Comparison of ENCODE assay signal across 23 cellular contexts in the genomic region with DNA sequence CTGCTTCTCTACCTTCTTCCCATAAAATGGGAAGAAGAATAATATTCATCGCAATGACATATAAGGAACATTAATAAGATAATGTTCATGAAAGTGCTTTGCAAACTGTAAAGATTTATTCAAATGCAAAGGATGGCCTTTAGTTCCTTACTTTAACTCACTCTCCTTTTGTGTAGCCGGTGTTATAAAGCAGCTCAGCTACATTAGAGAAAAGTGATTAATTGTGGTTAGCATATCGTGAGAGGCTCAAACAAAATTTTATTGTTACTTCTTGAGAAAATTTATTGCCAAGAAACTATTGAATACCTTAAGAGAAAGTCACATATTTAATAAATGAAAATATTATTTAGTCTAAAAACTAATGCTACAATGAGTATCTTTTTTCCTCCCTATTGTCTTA.
"Had no signal": no experiment of that assay in that cellular context is flagged by ENCODE, and none has a peak within 500 bp of the region (broad histone marks: within the 10 kb centered on the region; RNA-seq: fewer than 3 reads in every experiment).

No MANE protein-coding gene starts in this region.

- FAIRE-seq: islet of Langerhans had no signal

- H3K36me3 ChIP-seq: gastrocnemius medialis, right lobe of liver, spleen, uterus had no signal

- H3K27me3 ChIP-seq: gastrocnemius medialis, right lobe of liver, spleen, testis, uterus had no signal

- H3K27ac ChIP-seq: gastrocnemius medialis, right lobe of liver, spleen, testis, uterus had no signal

- ATAC-seq: gastrocnemius medialis, left cardiac atrium, mucosa of descending colon, right lobe of liver had no signal

- H3K4me1 Mint-ChIP-seq: activated naive CD4-positive, alpha-beta T cell treated with anti-CD3 and anti-CD28 coated beads, Interleukin-2, amount 50 U/mL, for 24 hours; memory B cell had no signal

- H3K4me3 ChIP-seq: gastrocnemius medialis, mucosa of descending colon, right lobe of liver, spleen, testis, uterus had no signal

- H3K27me3 Mint-ChIP-seq: brain had no signal

- H3K36me3 Mint-ChIP-seq: activated naive CD4-positive, alpha-beta T cell treated with anti-CD3 and anti-CD28 coated beads, Interleukin-2, amount 50 U/mL, for 24 hours; memory B cell; WTC11 had no signal

- H3K4me3 Mint-ChIP-seq: activated naive CD4-positive, alpha-beta T cell treated with anti-CD3 and anti-CD28 coated beads, Interleukin-2, amount 50 U/mL, for 24 hours; brain; memory B cell; nephron progenitor cell; WTC11 had no signal

- H3K4me1 ChIP-seq: gastrocnemius medialis, right lobe of liver, spleen, testis, uterus had no signal

- H3K9me3 ChIP-seq: gastrocnemius medialis, mucosa of descending colon, right lobe of liver, testis, uterus had no signal

- H3K27ac Mint-ChIP-seq: activated naive CD4-positive, alpha-beta T cell treated with anti-CD3 and anti-CD28 coated beads, Interleukin-2, amount 50 U/mL, for 24 hours; brain; memory B cell; nephron progenitor cell; WTC11 had no signal

- DNase-seq: activated gamma-delta T cell treated with Interleukin-2 at 50 U/mL for 16 hours; activated T-cell treated with anti-CD3 and anti-CD28 coated beads, Interleukin-2, amount 50 U/mL, for 1 hour; anterior cingulate cortex; caudate nucleus; dermis blood vessel endothelial cell; effector memory CD4-positive, alpha-beta T cell; gastrocnemius medialis; head of caudate nucleus; left cardiac atrium; mucosa of descending colon; nephron progenitor cell; nucleus accumbens; right lobe of liver; spleen; stimulated activated CD4-positive, alpha-beta T cell treated with anti-CD3 and anti-CD28 coated beads, Interleukin-4, amount 100 ng/mL, for 1 hour; stimulated activated naive CD4-positive, alpha-beta T cell; testis; uterus had no signal

- H3K9me3 Mint-ChIP-seq: activated naive CD4-positive, alpha-beta T cell treated with anti-CD3 and anti-CD28 coated beads, Interleukin-2, amount 50 U/mL, for 24 hours; memory B cell had no signal
